Comparison of ENCODE assay signal across 8 cellular contexts in the genomic region with DNA sequence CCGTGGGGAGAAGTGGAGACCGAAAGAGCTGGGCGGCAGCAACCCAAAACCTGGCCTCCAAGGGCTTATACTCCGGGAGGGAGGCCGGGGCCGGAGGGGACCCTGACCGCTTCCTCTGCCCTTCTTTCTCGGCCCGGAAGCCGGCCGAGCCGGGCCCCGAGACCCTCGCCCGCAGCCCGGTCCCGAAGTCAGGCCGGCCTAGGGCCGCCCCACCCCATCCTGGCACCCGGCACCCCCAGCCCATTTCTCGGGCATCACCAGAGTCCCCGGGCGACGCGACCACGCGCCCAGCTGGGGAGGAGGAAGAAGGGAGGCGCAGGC. TPM values are rescaled to one million over a fixed set of nuclear protein-coding genes. Genes with fewer than 3 reads are reported as not detected.
DNase-seq lines count a peak whose midpoint lies in the region; ATAC-seq and TF ChIP-seq lines count a peak whose summit lies in the region.

No MANE protein-coding gene starts in this region.

- 0% methylated on average over 4 to 25 of the region's 28 CpGs for WGBS in body of pancreas, 2 donors

- POLR2A ChIA-PET in AG04449 (lab: Yijun Ruan, JAX): interaction anchor here (2.0 kb wide), 1 partner anchor 56 kb away, joined by 5 read pairs; no protein-coding TSS in a partner anchor

- H3K4me3 ChIP-seq in AG04449 (ENCODE audit: low read depth, low read length): peak overlapping the region; percentile 81
- peak overlapping the region; percentile 81 to 100 for H3K4me3 ChIP-seq in body of pancreas
- peak overlapping the region; percentile 98 for H3K4me3 ChIP-seq in lower lobe of right lung

- no peak for TF ChIP-seq POLR2A in body of pancreas (IDR thresholded peaks at IDR 0.05)

- H3K4me3 Mint-ChIP-seq in type B pancreatic cell: peak overlapping the region; percentile 89

- H3K9me3 ChIP-seq in body of pancreas (no peaks in the 10 kb centered on the region), lower lobe of right lung (no peaks in the 10 kb centered on the region)

- TF ChIP-seq CTCF in AG04449 (IDR thresholded peaks at IDR 0.05; ENCODE audit: insufficient read depth, low read length, missing control alignments) (no peak), body of pancreas (IDR thresholded peaks at IDR 0.05) (no peak), lower lobe of right lung (IDR thresholded peaks at IDR 0.05) (no peak), type B pancreatic cell (conservative IDR thresholded peaks at IDR 0.05) (no peak)

- H3K4me1 ChIP-seq in body of pancreas: peaks cover 19% of the 10 kb centered on the region
- peaks cover 26% of the 10 kb centered on the region for H3K4me1 ChIP-seq in lower lobe of right lung

- DNase-seq in AG04449 (ENCODE audit: low read depth, low spot score) (no peak), HK-2 (ENCODE audit: unreplicated experiment) (peak; percentile 53), body of pancreas (peak in 2 of 4 donors; percentile 8 to 16), lower lobe of right lung (peak; percentile 54), type B pancreatic cell (ENCODE audit: extremely low spot score, unreplicated experiment) (peak; percentile 73), NCI-H1694 treated with DMSO at 0.1 percent for 48 hours (lab: John Stamatoyannopoulos, UW) (no peak)
- no peak for DNase-seq in stimulated activated CD4-positive, alpha-beta T cell treated with anti-CD3 and anti-CD28 coated beads, Interleukin-2, amount 100 ng/mL, for 24 hours

- no peaks in the 10 kb centered on the region for H3K36me3 Mint-ChIP-seq in type B pancreatic cell

- H3K27ac Mint-ChIP-seq in type B pancreatic cell: no peak overlapping the region

- H3K27me3 ChIP-seq in body of pancreas (no peaks in the 10 kb centered on the region), lower lobe of right lung (ENCODE audit: low read depth) (no peaks in the 10 kb centered on the region)

- H3K27ac ChIP-seq in body of pancreas (peak overlapping the region; percentile 68 to 96 (median 93)), lower lobe of right lung (peak overlapping the region; percentile 95)

- H3K27me3 Mint-ChIP-seq in type B pancreatic cell: peaks cover 14% of the 10 kb centered on the region

- peaks cover 21% of the 10 kb centered on the region for H3K4me1 Mint-ChIP-seq in type B pancreatic cell (ENCODE audit: unreplicated experiment)

- H3K9me3 Mint-ChIP-seq in type B pancreatic cell: no peaks in the 10 kb centered on the region

- ATAC-seq in GM19452 (IDR thresholded peaks at IDR 0.05; ENCODE audit: unreplicated experiment) (peak; percentile 3), body of pancreas (peak; percentile 0), lower lobe of right lung (peak in 1 of 2 donors; percentile 35)

- H3K36me3 ChIP-seq in body of pancreas (replicated peaks in 1 of 2; ENCODE audit: insufficient read depth in 1 of 2, low read depth in 2 of 2): no peaks in the 10 kb centered on the region
- no peaks in the 10 kb centered on the region for H3K36me3 ChIP-seq in lower lobe of right lung

- CTCF ChIA-PET in AG04449 (lab: Yijun Ruan, JAX): no interaction called here

- intact Hi-C loops in body of pancreas (cut with DNase I): loop anchor here (10.0 kb wide), 1 partner anchor 56 kb away; the partner anchor contains the start of gene TMEM242
- intact Hi-C loops in lower lobe of right lung (cut with DNase I): no loop called here

RNA-seq across cellular contexts. Expression of gene ZDHHC14, which starts 0.6 kb away (rescaled TPM):
- total RNA-seq in body of pancreas (10 to 100 TPM; 10.2 to 10.6 TPM), lower lobe of right lung (9.3 TPM), type B pancreatic cell (ENCODE audit: low replicate concordance) (11.1 and 15.6 TPM in 2 replicates)

RNA-seq across cellular contexts. Expression of gene TMEM242, which starts 57.1 kb away (rescaled TPM):
- total RNA-seq in body of pancreas (1 to 10 TPM; 1.6 to 6.2 TPM), lower lobe of right lung (10.9 TPM), type B pancreatic cell (ENCODE audit: low replicate concordance) (10.1 and 11.7 TPM in 2 replicates)

Comparison
In these comparisons a context has a peak if more than half of its experiments do, and no peak if none do; other contexts are left out.
1. DNase-seq: peak in HK-2 (single experiment), lower lobe of right lung (single experiment) and type B pancreatic cell (single experiment); none in AG04449 (single experiment), NCI-H1694 treated with DMSO at 0.1 percent for 48 hours (single experiment) and stimulated activated CD4-positive, alpha-beta T cell treated with anti-CD3 and anti-CD28 coated beads, Interleukin-2, amount 100 ng/mL, for 24 hours (0 of 2).
2. Peak in every context shown above with its lines, with median percentiles within 50 percentile points of each other: H3K4me3 ChIP-seq.